In the genomic region with DNA sequence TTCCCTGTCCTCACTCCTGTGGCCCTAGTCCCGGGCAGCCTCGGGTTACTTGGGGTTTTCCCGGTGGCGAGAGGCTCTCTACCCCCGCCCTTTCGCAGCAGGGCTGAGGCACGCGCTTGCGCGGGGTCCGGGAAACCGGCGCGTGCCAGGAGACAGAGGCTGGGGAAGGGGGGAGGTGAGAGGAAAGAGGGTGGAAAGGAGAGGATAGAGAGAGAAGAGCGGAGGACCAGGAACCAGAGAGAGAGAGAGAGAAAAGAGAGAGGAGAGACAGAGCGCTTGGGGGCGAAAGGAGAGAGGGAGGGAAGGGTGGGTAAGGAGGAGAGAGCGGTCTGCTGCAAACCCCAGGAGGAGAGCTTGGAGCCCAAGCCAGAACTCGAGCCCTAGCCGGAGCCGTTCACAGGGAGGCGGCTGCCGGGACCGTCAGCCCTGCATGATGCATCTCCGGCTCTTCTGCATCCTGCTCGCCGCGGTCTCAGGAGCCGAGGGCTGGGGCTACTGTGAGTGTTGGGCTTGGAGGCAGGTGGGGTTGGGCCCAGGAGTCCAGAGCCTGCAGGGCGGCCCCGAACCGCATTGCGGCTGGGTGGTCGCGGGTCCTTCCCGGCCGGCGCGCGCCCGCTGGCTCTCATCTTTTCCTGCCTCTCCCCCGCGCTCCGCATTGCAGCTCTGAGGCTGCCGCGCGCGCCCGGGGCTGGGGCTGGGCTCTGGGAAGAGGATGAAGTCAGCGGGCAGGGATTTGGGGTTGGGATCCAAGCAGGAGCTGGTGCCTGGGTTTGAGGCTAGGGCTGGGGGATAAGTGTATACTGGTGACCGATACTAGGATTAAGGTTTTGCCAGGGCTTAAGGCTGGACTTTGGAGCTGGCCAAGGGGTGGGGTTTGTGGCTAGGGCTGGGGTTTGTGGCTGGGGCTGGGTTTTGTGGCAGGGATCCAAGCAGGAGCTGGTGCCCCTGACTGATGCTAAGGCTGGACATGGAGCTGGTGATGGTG, we compare ENCODE assay signal across 1 cellular context.
TF ChIP-seq lines count a peak whose summit lies in the region.

CNTNAP1 (plus strand) TSS at position 132 of the 985 bp plus-strand sequence; CDS start at position 431, 299 bp downstream.

TF ChIP-seq in HepG2, 621 proteins besides CTCF, POLR2A, EP300 and RAD21 (continued from another document and continues in another):
- TF ChIP-seq, protein P1, sequence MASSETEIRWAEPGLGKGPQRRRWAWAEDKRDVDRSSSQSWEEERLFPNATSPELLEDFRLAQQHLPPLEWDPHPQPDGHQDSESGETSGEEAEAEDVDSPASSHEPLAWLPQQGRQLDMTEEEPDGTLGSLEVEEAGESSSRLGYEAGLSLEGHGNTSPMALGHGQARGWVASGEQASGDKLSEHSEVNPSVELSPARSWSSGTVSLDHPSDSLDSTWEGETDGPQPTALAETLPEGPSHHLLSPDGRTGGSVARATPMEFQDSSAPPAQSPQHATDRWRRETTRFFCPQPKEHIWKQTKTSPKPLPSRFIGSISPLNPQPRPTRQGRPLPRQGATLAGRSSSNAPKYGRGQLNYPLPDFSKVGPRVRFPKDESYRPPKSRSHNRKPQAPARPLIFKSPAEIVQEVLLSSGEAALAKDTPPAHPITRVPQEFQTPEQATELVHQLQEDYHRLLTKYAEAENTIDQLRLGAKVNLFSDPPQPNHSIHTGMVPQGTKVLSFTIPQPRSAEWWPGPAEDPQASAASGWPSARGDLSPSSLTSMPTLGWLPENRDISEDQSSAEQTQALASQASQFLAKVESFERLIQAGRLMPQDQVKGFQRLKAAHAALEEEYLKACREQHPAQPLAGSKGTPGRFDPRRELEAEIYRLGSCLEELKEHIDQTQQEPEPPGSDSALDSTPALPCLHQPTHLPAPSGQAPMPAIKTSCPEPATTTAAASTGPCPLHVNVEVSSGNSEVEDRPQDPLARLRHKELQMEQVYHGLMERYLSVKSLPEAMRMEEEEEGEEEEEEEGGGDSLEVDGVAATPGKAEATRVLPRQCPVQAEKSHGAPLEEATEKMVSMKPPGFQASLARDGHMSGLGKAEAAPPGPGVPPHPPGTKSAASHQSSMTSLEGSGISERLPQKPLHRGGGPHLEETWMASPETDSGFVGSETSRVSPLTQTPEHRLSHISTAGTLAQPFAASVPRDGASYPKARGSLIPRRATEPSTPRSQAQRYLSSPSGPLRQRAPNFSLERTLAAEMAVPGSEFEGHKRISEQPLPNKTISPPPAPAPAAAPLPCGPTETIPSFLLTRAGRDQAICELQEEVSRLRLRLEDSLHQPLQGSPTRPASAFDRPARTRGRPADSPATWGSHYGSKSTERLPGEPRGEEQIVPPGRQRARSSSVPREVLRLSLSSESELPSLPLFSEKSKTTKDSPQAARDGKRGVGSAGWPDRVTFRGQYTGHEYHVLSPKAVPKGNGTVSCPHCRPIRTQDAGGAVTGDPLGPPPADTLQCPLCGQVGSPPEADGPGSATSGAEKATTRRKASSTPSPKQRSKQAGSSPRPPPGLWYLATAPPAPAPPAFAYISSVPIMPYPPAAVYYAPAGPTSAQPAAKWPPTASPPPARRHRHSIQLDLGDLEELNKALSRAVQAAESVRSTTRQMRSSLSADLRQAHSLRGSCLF (CRISPR knock-in tag; IDR thresholded peaks at IDR 0.05; ENCODE audit: borderline replicate concordance), result no peak
- TF ChIP-seq MAFK (conservative IDR thresholded peaks at IDR 0.05 in 1 of 2, IDR thresholded peaks at IDR 0.05 in 1 of 2; ENCODE audit: low read length in 2 of 2) (no peak), FLYWCH1 (CRISPR knock-in tag; IDR thresholded peaks at IDR 0.05) (no peak), ZNF260 (CRISPR knock-in tag; IDR thresholded peaks at IDR 0.05; ENCODE audit: borderline replicate concordance, low read depth) (no peak), MLLT10 (CRISPR knock-in tag; IDR thresholded peaks at IDR 0.05) (no peak), SOX6 (IDR thresholded peaks at IDR 0.05) (no peak), SOX6 (CRISPR knock-in tag; IDR thresholded peaks at IDR 0.05) (peak; percentile 54), KLF6 (CRISPR knock-in tag; IDR thresholded peaks at IDR 0.05) (peak; percentile 59), RORA (CRISPR knock-in tag; IDR thresholded peaks at IDR 0.05) (no peak), SCMH1 (CRISPR knock-in tag; IDR thresholded peaks at IDR 0.05; ENCODE audit: borderline replicate concordance) (no peak), MIER3 (CRISPR knock-in tag; IDR thresholded peaks at IDR 0.05; ENCODE audit: borderline replicate concordance) (0 out of 2 replicates have a peak, but pooled peaks have one; percentile 18), ZNF33B (CRISPR knock-in tag; IDR thresholded peaks at IDR 0.05) (peak; percentile 75; the same call in 1 of the 2 replicates), ARHGAP35 (CRISPR knock-in tag; IDR thresholded peaks at IDR 0.05; ENCODE audit: borderline replicate concordance) (peak; percentile 82; the same call in 1 of the 2 replicates), ONECUT2 (CRISPR knock-in tag; IDR thresholded peaks at IDR 0.05) (no peak; the same call in 1 of the 2 replicates), SALL2 (CRISPR knock-in tag; IDR thresholded peaks at IDR 0.05) (peak; percentile 73; the same call in 1 of the 2 replicates), TGIF2 (CRISPR knock-in tag; IDR thresholded peaks at IDR 0.05) (no peak), ZNF7 (CRISPR knock-in tag; IDR thresholded peaks at IDR 0.05) (peak; percentile 22; the same call in 1 of the 2 replicates), DNMT1 (CRISPR knock-in tag; IDR thresholded peaks at IDR 0.05) (no peak), RARG (CRISPR knock-in tag; IDR thresholded peaks at IDR 0.05; ENCODE audit: low read depth) (no peak), TBX3 (IDR thresholded peaks at IDR 0.05; ENCODE audit: borderline replicate concordance) (no peak), ZNF563 (CRISPR knock-in tag; IDR thresholded peaks at IDR 0.05) (peak; percentile 87), ZXDC (CRISPR knock-in tag; IDR thresholded peaks at IDR 0.05) (no peak), THAP11 (CRISPR knock-in tag; IDR thresholded peaks at IDR 0.05) (0 out of 2 replicates have a peak, but pooled peaks have one; percentile 40), KLF16 (CRISPR knock-in tag; IDR thresholded peaks at IDR 0.05) (peak in 1 of 2 experiments; percentile 58; a peak in 2 of 4 replicates), TCF12 (IDR thresholded peaks at IDR 0.05) (no peak), TCF12 (CRISPR knock-in tag; IDR thresholded peaks at IDR 0.05) (0 out of 2 replicates have a peak, but pooled peaks have one; percentile 62), ZFP37 (CRISPR knock-in tag; IDR thresholded peaks at IDR 0.05; ENCODE audit: borderline replicate concordance) (no peak), ZNF883 (CRISPR knock-in tag; IDR thresholded peaks at IDR 0.05; ENCODE audit: not compliant biosample characterization) (no peak)
- TF ChIP-seq, protein P2, sequence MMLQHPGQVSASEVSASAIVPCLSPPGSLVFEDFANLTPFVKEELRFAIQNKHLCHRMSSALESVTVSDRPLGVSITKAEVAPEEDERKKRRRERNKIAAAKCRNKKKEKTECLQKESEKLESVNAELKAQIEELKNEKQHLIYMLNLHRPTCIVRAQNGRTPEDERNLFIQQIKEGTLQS (CRISPR knock-in tag; IDR thresholded peaks at IDR 0.05), result no peak
- TF ChIP-seq, protein P3, sequence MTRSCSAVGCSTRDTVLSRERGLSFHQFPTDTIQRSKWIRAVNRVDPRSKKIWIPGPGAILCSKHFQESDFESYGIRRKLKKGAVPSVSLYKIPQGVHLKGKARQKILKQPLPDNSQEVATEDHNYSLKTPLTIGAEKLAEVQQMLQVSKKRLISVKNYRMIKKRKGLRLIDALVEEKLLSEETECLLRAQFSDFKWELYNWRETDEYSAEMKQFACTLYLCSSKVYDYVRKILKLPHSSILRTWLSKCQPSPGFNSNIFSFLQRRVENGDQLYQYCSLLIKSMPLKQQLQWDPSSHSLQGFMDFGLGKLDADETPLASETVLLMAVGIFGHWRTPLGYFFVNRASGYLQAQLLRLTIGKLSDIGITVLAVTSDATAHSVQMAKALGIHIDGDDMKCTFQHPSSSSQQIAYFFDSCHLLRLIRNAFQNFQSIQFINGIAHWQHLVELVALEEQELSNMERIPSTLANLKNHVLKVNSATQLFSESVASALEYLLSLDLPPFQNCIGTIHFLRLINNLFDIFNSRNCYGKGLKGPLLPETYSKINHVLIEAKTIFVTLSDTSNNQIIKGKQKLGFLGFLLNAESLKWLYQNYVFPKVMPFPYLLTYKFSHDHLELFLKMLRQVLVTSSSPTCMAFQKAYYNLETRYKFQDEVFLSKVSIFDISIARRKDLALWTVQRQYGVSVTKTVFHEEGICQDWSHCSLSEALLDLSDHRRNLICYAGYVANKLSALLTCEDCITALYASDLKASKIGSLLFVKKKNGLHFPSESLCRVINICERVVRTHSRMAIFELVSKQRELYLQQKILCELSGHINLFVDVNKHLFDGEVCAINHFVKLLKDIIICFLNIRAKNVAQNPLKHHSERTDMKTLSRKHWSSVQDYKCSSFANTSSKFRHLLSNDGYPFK (CRISPR knock-in tag; IDR thresholded peaks at IDR 0.05; ENCODE audit: borderline replicate concordance), result peak; percentile 46
- TF ChIP-seq, protein P4, sequence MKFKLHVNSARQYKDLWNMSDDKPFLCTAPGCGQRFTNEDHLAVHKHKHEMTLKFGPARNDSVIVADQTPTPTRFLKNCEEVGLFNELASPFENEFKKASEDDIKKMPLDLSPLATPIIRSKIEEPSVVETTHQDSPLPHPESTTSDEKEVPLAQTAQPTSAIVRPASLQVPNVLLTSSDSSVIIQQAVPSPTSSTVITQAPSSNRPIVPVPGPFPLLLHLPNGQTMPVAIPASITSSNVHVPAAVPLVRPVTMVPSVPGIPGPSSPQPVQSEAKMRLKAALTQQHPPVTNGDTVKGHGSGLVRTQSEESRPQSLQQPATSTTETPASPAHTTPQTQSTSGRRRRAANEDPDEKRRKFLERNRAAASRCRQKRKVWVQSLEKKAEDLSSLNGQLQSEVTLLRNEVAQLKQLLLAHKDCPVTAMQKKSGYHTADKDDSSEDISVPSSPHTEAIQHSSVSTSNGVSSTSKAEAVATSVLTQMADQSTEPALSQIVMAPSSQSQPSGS (CRISPR knock-in tag; IDR thresholded peaks at IDR 0.05), result no peak; the same call in 1 of the 2 replicates
- TF ChIP-seq, protein P5, sequence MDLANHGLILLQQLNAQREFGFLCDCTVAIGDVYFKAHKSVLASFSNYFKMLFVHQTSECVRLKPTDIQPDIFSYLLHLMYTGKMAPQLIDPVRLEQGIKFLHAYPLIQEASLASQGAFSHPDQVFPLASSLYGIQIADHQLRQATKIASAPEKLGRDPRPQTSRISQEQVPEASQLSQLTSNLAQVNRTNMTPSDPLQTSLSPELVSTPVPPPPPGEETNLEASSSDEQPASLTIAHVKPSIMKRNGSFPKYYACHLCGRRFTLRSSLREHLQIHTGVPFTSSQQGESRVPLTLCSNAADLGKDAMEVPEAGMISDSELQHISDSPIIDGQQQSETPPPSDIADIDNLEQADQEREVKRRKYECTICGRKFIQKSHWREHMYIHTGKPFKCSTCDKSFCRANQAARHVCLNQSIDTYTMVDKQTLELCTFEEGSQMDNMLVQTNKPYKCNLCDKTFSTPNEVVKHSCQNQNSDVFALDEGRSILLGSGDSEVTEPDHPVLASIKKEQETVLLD (CRISPR knock-in tag; IDR thresholded peaks at IDR 0.05; ENCODE audit: low read depth), result no peak; the same call in 1 of the 2 replicates
- TF ChIP-seq, protein P6, sequence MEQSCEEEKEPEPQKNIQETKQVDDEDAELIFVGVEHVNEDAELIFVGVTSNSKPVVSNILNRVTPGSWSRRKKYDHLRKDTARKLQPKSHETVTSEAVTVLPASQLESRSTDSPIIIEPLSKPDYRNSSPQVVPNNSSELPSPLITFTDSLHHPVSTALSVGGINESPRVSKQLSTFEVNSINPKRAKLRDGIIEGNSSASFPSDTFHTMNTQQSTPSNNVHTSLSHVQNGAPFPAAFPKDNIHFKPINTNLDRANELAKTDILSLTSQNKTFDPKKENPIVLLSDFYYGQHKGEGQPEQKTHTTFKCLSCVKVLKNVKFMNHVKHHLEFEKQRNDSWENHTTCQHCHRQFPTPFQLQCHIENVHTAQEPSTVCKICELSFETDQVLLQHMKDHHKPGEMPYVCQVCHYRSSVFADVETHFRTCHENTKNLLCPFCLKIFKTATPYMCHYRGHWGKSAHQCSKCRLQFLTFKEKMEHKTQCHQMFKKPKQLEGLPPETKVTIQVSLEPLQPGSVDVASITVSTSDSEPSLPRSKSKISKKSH (CRISPR knock-in tag; IDR thresholded peaks at IDR 0.05; ENCODE audit: borderline replicate concordance), result peak; percentile 71; the same call in 1 of the 2 replicates
- TF ChIP-seq, protein P7, sequence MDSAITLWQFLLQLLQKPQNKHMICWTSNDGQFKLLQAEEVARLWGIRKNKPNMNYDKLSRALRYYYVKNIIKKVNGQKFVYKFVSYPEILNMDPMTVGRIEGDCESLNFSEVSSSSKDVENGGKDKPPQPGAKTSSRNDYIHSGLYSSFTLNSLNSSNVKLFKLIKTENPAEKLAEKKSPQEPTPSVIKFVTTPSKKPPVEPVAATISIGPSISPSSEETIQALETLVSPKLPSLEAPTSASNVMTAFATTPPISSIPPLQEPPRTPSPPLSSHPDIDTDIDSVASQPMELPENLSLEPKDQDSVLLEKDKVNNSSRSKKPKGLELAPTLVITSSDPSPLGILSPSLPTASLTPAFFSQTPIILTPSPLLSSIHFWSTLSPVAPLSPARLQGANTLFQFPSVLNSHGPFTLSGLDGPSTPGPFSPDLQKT (CRISPR knock-in tag; IDR thresholded peaks at IDR 0.05; ENCODE audit: borderline replicate concordance), result no peak
- TF ChIP-seq, protein P8, sequence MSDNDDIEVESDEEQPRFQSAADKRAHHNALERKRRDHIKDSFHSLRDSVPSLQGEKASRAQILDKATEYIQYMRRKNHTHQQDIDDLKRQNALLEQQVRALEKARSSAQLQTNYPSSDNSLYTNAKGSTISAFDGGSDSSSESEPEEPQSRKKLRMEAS (IDR thresholded peaks at IDR 0.05), result peak; percentile 90
- TF ChIP-seq, protein P9, sequence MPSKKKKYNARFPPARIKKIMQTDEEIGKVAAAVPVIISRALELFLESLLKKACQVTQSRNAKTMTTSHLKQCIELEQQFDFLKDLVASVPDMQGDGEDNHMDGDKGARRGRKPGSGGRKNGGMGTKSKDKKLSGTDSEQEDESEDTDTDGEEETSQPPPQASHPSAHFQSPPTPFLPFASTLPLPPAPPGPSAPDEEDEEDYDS (CRISPR knock-in tag; IDR thresholded peaks at IDR 0.05), result peak; percentile 29; the same call in 1 of the 2 replicates
